Comparison of ENCODE assay signal across 2 cellular contexts in genomic region chr7:27124979-27125689, GRCh38.
A peak's percentile ranks its signal among the peaks of the same experiment; 100 is the strongest.
TF ChIP-seq lines count a peak whose summit lies in the region.

No MANE protein-coding gene starts in this region.

TF ChIP-seq in GM23338, 12 proteins besides CTCF, POLR2A, EP300 and RAD21:
- TF ChIP-seq CREB1 (CRISPR knock-in tag; IDR thresholded peaks at IDR 0.05; ENCODE audit: low read depth) (no peak), EZH2 (IDR thresholded peaks at IDR 0.05; ENCODE audit: low read depth, unreplicated experiment) (peak; percentile 91)
TF ChIP-seq in GM23338: peak in this region for 1.

TF ChIP-seq in endothelial cell of umbilical vein, 7 proteins besides CTCF, POLR2A, EP300 and RAD21:
- TF ChIP-seq POLR2AphosphoS5 (IDR thresholded peaks at IDR 0.05; ENCODE audit: insufficient read depth, low read depth, low read length) (no peak), JUN (IDR thresholded peaks at IDR 0.05; ENCODE audit: borderline replicate concordance, insufficient read depth, insufficient read length, low read depth) (no peak), GATA2 (IDR thresholded peaks at IDR 0.05; ENCODE audit: insufficient read depth, insufficient read length, low read depth, low read length) (no peak), EZH2 (IDR thresholded peaks at IDR 0.05; ENCODE audit: borderline replicate concordance, low read depth, low read length, severe bottlenecking) (no peak), MYC (IDR thresholded peaks at IDR 0.05; ENCODE audit: low read depth, low read length) (no peak), MAX (IDR thresholded peaks at IDR 0.05; ENCODE audit: insufficient read depth, insufficient read length) (no peak), FOS (IDR thresholded peaks at IDR 0.05; ENCODE audit: borderline replicate concordance, insufficient read depth, low read length) (no peak)
